ENCODE assay signal across 23 cellular contexts in genomic region chr14:76208340-76208739, GRCh38.
"Had no signal": no experiment of that assay in that cellular context is flagged by ENCODE, and none has a peak within 500 bp of the region (broad histone marks: within the 10 kb centered on the region; RNA-seq: fewer than 3 reads in every experiment).

No MANE protein-coding gene starts in this region.

- H3K27ac ChIP-seq: adrenal gland, ascending aorta, brain microvascular endothelial cell, hepatocyte, neutrophil, ovary, psoas muscle, right atrium auricular region, spleen, tibial artery had no signal

- H3K4me1 ChIP-seq: adrenal gland, ascending aorta, psoas muscle, right atrium auricular region, spleen, tibial artery had no signal

- H3K4me3 ChIP-seq: adrenal gland, ascending aorta, hepatocyte, ovary, psoas muscle, right atrium auricular region, spleen, tibial artery had no signal

- H3K9me3 ChIP-seq: adrenal gland, neutrophil, ovary, psoas muscle, right atrium auricular region, tibial artery had no signal

- H3K27me3 Mint-ChIP-seq: activated naive CD8-positive, alpha-beta T cell; natural killer cell treated with Interleukin-12 subunit alpha and Interleukin-12 subunit beta and Interleukin-15 and Interleukin-18, amount 100 ng/mL, for 72 hours had no signal

- H3K36me3 ChIP-seq: adrenal gland, brain microvascular endothelial cell, ovary had no signal

- H3K79me2 ChIP-seq: hepatocyte had no signal

- H3K9me3 Mint-ChIP-seq: natural killer cell treated with Interleukin-12 subunit alpha and Interleukin-12 subunit beta and Interleukin-15 and Interleukin-18, amount 100 ng/mL, for 72 hours had no signal

- H3K4me2 ChIP-seq: hepatocyte had no signal

- H3K27ac Mint-ChIP-seq: activated naive CD8-positive, alpha-beta T cell; natural killer cell treated with Interleukin-12 subunit alpha and Interleukin-12 subunit beta and Interleukin-15 and Interleukin-18, amount 100 ng/mL, for 72 hours; T-helper 2 cell treated with Interferon-gamma antibody and Interleukin-4, amounts not matched to agents 5 μg/mL and 100 μg/mL, for 36 hours had no signal

- H2AFZ ChIP-seq: hepatocyte had no signal

- DNase-seq: activated T-cell treated with anti-CD3 and anti-CD28 coated beads, Interleukin-2, amount 50 U/mL, for 1 hour; adrenal gland; brain microvascular endothelial cell; central memory CD4-positive, alpha-beta T cell; dermis blood vessel endothelial cell; effector CD8-positive, alpha-beta T cell; foreskin melanocyte; left ventricle myocardium superior; ovary; psoas muscle; spleen; stimulated activated CD4-positive, alpha-beta T cell treated with anti-CD3 and anti-CD28 coated beads, Interleukin-4, amount 100 ng/mL, for 1 hour; stimulated activated naive CD4-positive, alpha-beta T cell treated with Interleukin-2 at 50 U/mL for 16 hours; substantia nigra; tibial artery had no signal

- ATAC-seq: esophagus mucosa; left ventricle myocardium superior; natural killer cell treated with Interleukin-12 subunit alpha and Interleukin-12 subunit beta and Interleukin-15 and Interleukin-18, amount 100 ng/mL, for 72 hours; psoas muscle had no signal

- H3K4me3 Mint-ChIP-seq: activated naive CD8-positive, alpha-beta T cell; natural killer cell treated with Interleukin-12 subunit alpha and Interleukin-12 subunit beta and Interleukin-15 and Interleukin-18, amount 100 ng/mL, for 72 hours; T-helper 2 cell treated with Interferon-gamma antibody and Interleukin-4, amounts not matched to agents 5 μg/mL and 100 μg/mL, for 36 hours had no signal

- H3K27me3 ChIP-seq: adrenal gland, ascending aorta, brain microvascular endothelial cell, hepatocyte, neutrophil, ovary, right atrium auricular region, spleen, tibial artery had no signal
